1 cellular context compared by ENCODE assay signal in the genomic region with DNA sequence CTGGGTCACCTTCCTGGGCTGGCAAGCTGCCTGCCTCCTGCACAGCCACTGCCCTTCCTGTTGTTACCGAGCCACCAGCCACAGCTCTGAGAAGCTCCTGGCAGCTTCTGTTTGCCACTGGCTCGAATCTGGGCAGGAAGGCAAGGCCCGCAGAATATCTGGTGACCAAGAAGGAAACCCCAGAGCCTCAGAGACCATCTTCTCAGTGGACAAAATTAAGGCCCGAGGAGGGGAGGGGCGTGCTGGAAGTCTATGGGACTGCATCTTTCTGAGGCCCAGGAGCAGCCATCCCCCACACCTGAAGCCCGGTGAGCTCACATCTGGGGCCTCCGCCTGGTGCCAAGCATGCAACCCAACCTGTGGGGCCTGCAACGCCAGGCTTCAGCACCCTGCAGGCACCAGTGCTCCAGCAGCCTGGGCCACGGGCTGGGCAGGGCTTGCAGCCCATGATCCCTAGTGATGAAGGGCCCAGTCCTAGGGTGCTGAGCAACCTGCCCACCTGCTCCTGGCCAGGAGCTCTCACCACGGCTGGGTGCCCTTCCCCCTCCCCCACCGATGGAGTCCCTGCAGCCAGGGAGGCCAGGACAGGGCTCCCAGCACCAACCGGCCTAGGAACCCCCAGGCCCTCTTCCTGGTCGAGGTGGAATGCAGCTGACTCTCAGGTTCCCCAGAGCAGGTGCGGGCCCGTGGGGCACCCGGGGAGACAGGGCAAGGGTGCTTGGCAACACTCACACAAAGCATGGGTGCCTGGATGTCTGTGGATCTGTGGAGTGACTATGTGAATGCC.
TF ChIP-seq lines count a peak whose summit lies in the region.

No MANE protein-coding gene starts in this region.

TF ChIP-seq in K562, 482 proteins besides CTCF, POLR2A, EP300 and RAD21 (continued from another document and continues in another):
- TF ChIP-seq BRF2 (IDR thresholded peaks at IDR 0.05; ENCODE audit: borderline replicate concordance, insufficient read depth, insufficient read length) = no peak
- TF ChIP-seq TCFL5 (CRISPR knock-in tag; conservative IDR thresholded peaks at IDR 0.05) = no peak
- no peak for TF ChIP-seq ETV5 (CRISPR knock-in tag; IDR thresholded peaks at IDR 0.05; ENCODE audit: low read depth)
- no peak for TF ChIP-seq KLF6 (CRISPR knock-in tag; IDR thresholded peaks at IDR 0.05; ENCODE audit: borderline replicate concordance)
- TF ChIP-seq POLR2B (IDR thresholded peaks at IDR 0.05; ENCODE audit: low read depth, partially characterized antibody) = no peak
- no peak for TF ChIP-seq ZNF146 (CRISPR knock-in tag; IDR thresholded peaks at IDR 0.05; ENCODE audit: unreplicated experiment)
- TF ChIP-seq KDM2B (CRISPR knock-in tag; IDR thresholded peaks at IDR 0.05) = no peak
- TF ChIP-seq POLR2G (IDR thresholded peaks at IDR 0.05; ENCODE audit: low read depth, low read length) = peak; percentile 47; the same call in 1 of the 2 replicates
- TF ChIP-seq MTF1 (CRISPR knock-in tag; IDR thresholded peaks at IDR 0.05; ENCODE audit: borderline replicate concordance) = no peak
- no peak for TF ChIP-seq ZNF140 (CRISPR knock-in tag; IDR thresholded peaks at IDR 0.05)
- no peak for TF ChIP-seq HMBOX1 (IDR thresholded peaks at IDR 0.05)
- TF ChIP-seq ATF7 (IDR thresholded peaks at IDR 0.05) = no peak
- no peak for TF ChIP-seq U2AF2 (optimal IDR thresholded peaks at IDR 0.05; ENCODE audit: low read depth, low read length)
- no peak for TF ChIP-seq ASH1L (IDR thresholded peaks at IDR 0.05; ENCODE audit: borderline replicate concordance, low read depth, partially characterized antibody)
- no peak; the same call in 1 of the 2 replicates for TF ChIP-seq MYC (IDR thresholded peaks at IDR 0.05; ENCODE audit: low read depth, low read length)
- TF ChIP-seq MYC (CRISPR knock-in tag; IDR thresholded peaks at IDR 0.05; ENCODE audit: borderline replicate concordance, low read depth) = no peak
- peak; percentile 12; the same call in 1 of the 2 replicates for TF ChIP-seq HMGXB4 (CRISPR knock-in tag; IDR thresholded peaks at IDR 0.05)
- no peak for TF ChIP-seq BACH1 (tag; IDR thresholded peaks at IDR 0.05)
- TF ChIP-seq NFIC (IDR thresholded peaks at IDR 0.05) = no peak
- TF ChIP-seq CBX1 (IDR thresholded peaks at IDR 0.05; ENCODE audit: low read depth) = no peak
- no peak for TF ChIP-seq CGGBP1 (CRISPR knock-in tag; IDR thresholded peaks at IDR 0.05)
- TF ChIP-seq, protein P1, sequence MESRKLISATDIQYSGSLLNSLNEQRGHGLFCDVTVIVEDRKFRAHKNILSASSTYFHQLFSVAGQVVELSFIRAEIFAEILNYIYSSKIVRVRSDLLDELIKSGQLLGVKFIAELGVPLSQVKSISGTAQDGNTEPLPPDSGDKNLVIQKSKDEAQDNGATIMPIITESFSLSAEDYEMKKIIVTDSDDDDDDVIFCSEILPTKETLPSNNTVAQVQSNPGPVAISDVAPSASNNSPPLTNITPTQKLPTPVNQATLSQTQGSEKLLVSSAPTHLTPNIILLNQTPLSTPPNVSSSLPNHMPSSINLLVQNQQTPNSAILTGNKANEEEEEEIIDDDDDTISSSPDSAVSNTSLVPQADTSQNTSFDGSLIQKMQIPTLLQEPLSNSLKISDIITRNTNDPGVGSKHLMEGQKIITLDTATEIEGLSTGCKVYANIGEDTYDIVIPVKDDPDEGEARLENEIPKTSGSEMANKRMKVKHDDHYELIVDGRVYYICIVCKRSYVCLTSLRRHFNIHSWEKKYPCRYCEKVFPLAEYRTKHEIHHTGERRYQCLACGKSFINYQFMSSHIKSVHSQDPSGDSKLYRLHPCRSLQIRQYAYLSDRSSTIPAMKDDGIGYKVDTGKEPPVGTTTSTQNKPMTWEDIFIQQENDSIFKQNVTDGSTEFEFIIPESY (CRISPR knock-in tag; IDR thresholded peaks at IDR 0.05) = no peak
- no peak for TF ChIP-seq CCAR2 (IDR thresholded peaks at IDR 0.05; ENCODE audit: low read depth, low read length)
- TF ChIP-seq RBM22 (IDR thresholded peaks at IDR 0.05; ENCODE audit: low read depth, low read length, poor library complexity, severe bottlenecking) = no peak
- no peak for TF ChIP-seq KAT2B (IDR thresholded peaks at IDR 0.05; ENCODE audit: low read depth, low read length)
- no peak for TF ChIP-seq GATA2 (CRISPR knock-in tag; IDR thresholded peaks at IDR 0.05)
- no peak for TF ChIP-seq ADNP (tag; IDR thresholded peaks at IDR 0.05)
- no peak for TF ChIP-seq JUNB (CRISPR knock-in tag; conservative IDR thresholded peaks at IDR 0.05)
- TF ChIP-seq ZNF41 (CRISPR knock-in tag; conservative IDR thresholded peaks at IDR 0.05) = no peak
- TF ChIP-seq NFATC3 (IDR thresholded peaks at IDR 0.05) = no peak
- TF ChIP-seq ZNF695 (CRISPR knock-in tag; IDR thresholded peaks at IDR 0.05) = no peak
- TF ChIP-seq, protein P2, sequence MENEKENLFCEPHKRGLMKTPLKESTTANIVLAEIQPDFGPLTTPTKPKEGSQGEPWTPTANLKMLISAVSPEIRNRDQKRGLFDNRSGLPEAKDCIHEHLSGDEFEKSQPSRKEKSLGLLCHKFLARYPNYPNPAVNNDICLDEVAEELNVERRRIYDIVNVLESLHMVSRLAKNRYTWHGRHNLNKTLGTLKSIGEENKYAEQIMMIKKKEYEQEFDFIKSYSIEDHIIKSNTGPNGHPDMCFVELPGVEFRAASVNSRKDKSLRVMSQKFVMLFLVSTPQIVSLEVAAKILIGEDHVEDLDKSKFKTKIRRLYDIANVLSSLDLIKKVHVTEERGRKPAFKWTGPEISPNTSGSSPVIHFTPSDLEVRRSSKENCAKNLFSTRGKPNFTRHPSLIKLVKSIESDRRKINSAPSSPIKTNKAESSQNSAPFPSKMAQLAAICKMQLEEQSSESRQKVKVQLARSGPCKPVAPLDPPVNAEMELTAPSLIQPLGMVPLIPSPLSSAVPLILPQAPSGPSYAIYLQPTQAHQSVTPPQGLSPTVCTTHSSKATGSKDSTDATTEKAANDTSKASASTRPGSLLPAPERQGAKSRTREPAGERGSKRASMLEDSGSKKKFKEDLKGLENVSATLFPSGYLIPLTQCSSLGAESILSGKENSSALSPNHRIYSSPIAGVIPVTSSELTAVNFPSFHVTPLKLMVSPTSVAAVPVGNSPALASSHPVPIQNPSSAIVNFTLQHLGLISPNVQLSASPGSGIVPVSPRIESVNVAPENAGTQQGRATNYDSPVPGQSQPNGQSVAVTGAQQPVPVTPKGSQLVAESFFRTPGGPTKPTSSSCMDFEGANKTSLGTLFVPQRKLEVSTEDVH (IDR thresholded peaks at IDR 0.05; ENCODE audit: low read depth, partially characterized antibody) = no peak
- TF ChIP-seq, protein P3, sequence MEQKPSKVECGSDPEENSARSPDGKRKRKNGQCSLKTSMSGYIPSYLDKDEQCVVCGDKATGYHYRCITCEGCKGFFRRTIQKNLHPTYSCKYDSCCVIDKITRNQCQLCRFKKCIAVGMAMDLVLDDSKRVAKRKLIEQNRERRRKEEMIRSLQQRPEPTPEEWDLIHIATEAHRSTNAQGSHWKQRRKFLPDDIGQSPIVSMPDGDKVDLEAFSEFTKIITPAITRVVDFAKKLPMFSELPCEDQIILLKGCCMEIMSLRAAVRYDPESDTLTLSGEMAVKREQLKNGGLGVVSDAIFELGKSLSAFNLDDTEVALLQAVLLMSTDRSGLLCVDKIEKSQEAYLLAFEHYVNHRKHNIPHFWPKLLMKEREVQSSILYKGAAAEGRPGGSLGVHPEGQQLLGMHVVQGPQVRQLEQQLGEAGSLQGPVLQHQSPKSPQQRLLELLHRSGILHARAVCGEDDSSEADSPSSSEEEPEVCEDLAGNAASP (IDR thresholded peaks at IDR 0.05) = no peak
- TF ChIP-seq ZFP30 (CRISPR knock-in tag; IDR thresholded peaks at IDR 0.05; ENCODE audit: borderline replicate concordance) = no peak
- TF ChIP-seq USF1 (CRISPR knock-in tag; IDR thresholded peaks at IDR 0.05) = peak; percentile 3; the same call in 1 of the 2 replicates
- no peak for TF ChIP-seq ZNF24 (IDR thresholded peaks at IDR 0.05)
- no peak for TF ChIP-seq EZH2 (IDR thresholded peaks at IDR 0.05; ENCODE audit: borderline replicate concordance, low read depth, low read length)
- no peak for TF ChIP-seq RBM15 (IDR thresholded peaks at IDR 0.05; ENCODE audit: insufficient read depth, low read length)
- TF ChIP-seq ZNF507 (tag; conservative IDR thresholded peaks at IDR 0.05) = no peak
- no peak for TF ChIP-seq SMC3 (conservative IDR thresholded peaks at IDR 0.05; ENCODE audit: insufficient read depth, low read depth, low read length)
- TF ChIP-seq, protein P4, sequence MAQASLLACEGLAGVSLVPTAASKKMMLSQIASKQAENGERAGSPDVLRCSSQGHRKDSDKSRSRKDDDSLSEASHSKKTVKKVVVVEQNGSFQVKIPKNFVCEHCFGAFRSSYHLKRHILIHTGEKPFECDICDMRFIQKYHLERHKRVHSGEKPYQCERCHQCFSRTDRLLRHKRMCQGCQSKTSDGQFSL (CRISPR knock-in tag; IDR thresholded peaks at IDR 0.05) = no peak
- TF ChIP-seq, protein P4 (tag; IDR thresholded peaks at IDR 0.05) = no peak
- TF ChIP-seq RBM34 (IDR thresholded peaks at IDR 0.05; ENCODE audit: borderline replicate concordance, insufficient read depth, low read length) = no peak
- no peak for TF ChIP-seq ZNF830 (CRISPR knock-in tag; IDR thresholded peaks at IDR 0.05)
- TF ChIP-seq HDAC3 (IDR thresholded peaks at IDR 0.05; ENCODE audit: borderline replicate concordance, partially characterized antibody) = no peak
- TF ChIP-seq CXXC5 (CRISPR knock-in tag; IDR thresholded peaks at IDR 0.05) = no peak
- peak; percentile 54; the same call in 1 of the 2 replicates for TF ChIP-seq MAX (CRISPR knock-in tag; IDR thresholded peaks at IDR 0.05)
- TF ChIP-seq, protein P5, sequence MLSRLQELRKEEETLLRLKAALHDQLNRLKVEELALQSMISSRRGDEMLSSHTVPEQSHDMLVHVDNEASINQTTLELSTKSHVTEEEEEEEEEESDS (CRISPR knock-in tag; IDR thresholded peaks at IDR 0.05) = no peak
- TF ChIP-seq NUFIP1 (IDR thresholded peaks at IDR 0.05; ENCODE audit: partially characterized antibody) = no peak
- no peak for TF ChIP-seq GTF2A2 (tag; IDR thresholded peaks at IDR 0.05)
- TF ChIP-seq VEZF1 (CRISPR knock-in tag; IDR thresholded peaks at IDR 0.05) = no peak
